Comparison of ENCODE assay signal across 1 cellular context in the genomic region with DNA sequence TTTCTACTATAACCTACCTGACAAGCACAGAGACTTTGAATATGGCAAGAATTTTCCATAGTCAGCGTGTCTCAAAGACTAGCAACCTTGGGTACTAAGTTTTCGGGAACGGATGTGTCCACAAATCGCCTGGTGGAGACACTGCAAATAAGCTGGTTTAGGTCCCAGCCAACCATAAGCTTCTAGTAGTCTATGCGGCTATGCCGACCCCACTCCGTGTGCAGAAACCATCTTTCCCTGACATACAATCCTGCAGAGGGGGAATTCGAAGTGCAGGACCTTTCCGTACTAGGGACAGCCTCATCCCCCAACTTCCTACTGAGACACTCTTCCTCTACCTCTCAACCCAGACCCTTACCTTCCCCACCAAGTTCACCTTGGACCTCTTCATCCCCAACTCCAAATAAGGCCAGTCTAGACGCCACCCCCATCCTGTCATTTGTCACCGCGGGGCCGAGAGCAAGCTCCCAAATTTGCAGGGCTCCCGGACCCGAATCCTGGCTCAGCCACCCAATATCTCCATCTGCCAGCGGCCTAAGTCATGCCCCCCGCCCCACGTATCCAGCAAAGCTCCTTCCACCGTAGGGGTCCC.
A peak's percentile ranks its signal among the peaks of the same experiment; 100 is the strongest.
TF ChIP-seq lines count a peak whose summit lies in the region.

No MANE protein-coding gene starts in this region.

TF ChIP-seq in GM12878, 131 proteins besides CTCF, POLR2A, EP300 and RAD21 (continued from another document):
- TF ChIP-seq MLLT1 (IDR thresholded peaks at IDR 0.05), result no peak
- TF ChIP-seq SIN3A (IDR thresholded peaks at IDR 0.05; ENCODE audit: low read depth, low read length), result peak; percentile 1; the same call in 1 of the 2 replicates
- no peak for TF ChIP-seq ZBED1 (IDR thresholded peaks at IDR 0.05; ENCODE audit: borderline replicate concordance)
- TF ChIP-seq NFYA (IDR thresholded peaks at IDR 0.05; ENCODE audit: borderline replicate concordance, low read depth, low read length), result no peak
